9 cellular contexts compared by ENCODE assay signal in genomic region chr16:9095171-9095570, GRCh38. TPM values are rescaled to one million over a fixed set of nuclear protein-coding genes. Genes with fewer than 3 reads are reported as not detected.
DNase-seq lines count a peak whose midpoint lies in the region; ATAC-seq and TF ChIP-seq lines count a peak whose summit lies in the region.
"Had no signal": no experiment of that assay in that cellular context is flagged by ENCODE, and none has a peak within 500 bp of the region (broad histone marks: within the 10 kb centered on the region; RNA-seq: fewer than 3 reads in every experiment).

No MANE protein-coding gene starts in this region.

- H3K4me1 Mint-ChIP-seq in activated naive CD4-positive, alpha-beta T cell treated with anti-CD3 and anti-CD28 coated beads for 36 hours (ENCODE audit: low read depth): peaks cover 60% of the 10 kb centered on the region
- H3K4me1 Mint-ChIP-seq in activated naive CD8-positive, alpha-beta T cell (ENCODE audit: low read depth): peaks cover 59% of the 10 kb centered on the region

- H3K27ac Mint-ChIP-seq in activated naive CD4-positive, alpha-beta T cell treated with anti-CD3 and anti-CD28 coated beads for 36 hours: no peak overlapping the region
- H3K27ac Mint-ChIP-seq in activated naive CD8-positive, alpha-beta T cell: peak overlapping the region; percentile 52

- H3K27me3 ChIP-seq in iPS-20b (ENCODE audit: insufficient read depth, low read length) (no peaks in the 10 kb centered on the region), suprapubic skin (no peaks in the 10 kb centered on the region), SJCRH30 (no peaks in the 10 kb centered on the region)

- H3K27ac ChIP-seq in iPS-20b (ENCODE audit: low read length) (no peak overlapping the region), suprapubic skin (no peak overlapping the region), SJCRH30 (no peak overlapping the region)

- H3K9me3 ChIP-seq in iPS-20b (ENCODE audit: insufficient read depth, low read depth, low read length) (no peaks in the 10 kb centered on the region), suprapubic skin (no peaks in the 10 kb centered on the region), SJCRH30 (replicated peaks) (no peaks in the 10 kb centered on the region)

- WGBS in suprapubic skin: 0% methylated on average over 1 of the region's 1 CpG

- intact Hi-C loops in activated naive CD4-positive, alpha-beta T cell treated with anti-CD3 and anti-CD28 coated beads for 36 hours (cut with micrococcal nuclease): loop anchor here (2.0 kb wide), 1 partner anchor 14 kb away; no protein-coding TSS in a partner anchor

- H3K4me1 ChIP-seq in iPS-20b (ENCODE audit: insufficient read depth, low read length) (peaks cover 11% of the 10 kb centered on the region), suprapubic skin (peaks cover 79% of the 10 kb centered on the region), SJCRH30 (peaks cover 12% of the 10 kb centered on the region)

- ATAC-seq in HG02610 (IDR thresholded peaks at IDR 0.05; ENCODE audit: unreplicated experiment): no peak

- H3K4me3 ChIP-seq in iPS-20b (ENCODE audit: low read length) (peak overlapping the region; percentile 98), suprapubic skin (peak overlapping the region; percentile 75), SJCRH30 (no peak overlapping the region)

- H3K27me3 Mint-ChIP-seq in activated naive CD4-positive, alpha-beta T cell treated with anti-CD3 and anti-CD28 coated beads for 36 hours (ENCODE audit: low read depth): no peaks in the 10 kb centered on the region
- H3K27me3 Mint-ChIP-seq in activated naive CD8-positive, alpha-beta T cell: no peaks in the 10 kb centered on the region

- H3K4me3 Mint-ChIP-seq in activated naive CD4-positive, alpha-beta T cell treated with anti-CD3 and anti-CD28 coated beads for 36 hours: peak overlapping the region; percentile 72
- peak overlapping the region; percentile 94 for H3K4me3 Mint-ChIP-seq in activated naive CD8-positive, alpha-beta T cell

- no peak for TF ChIP-seq POLR2A in suprapubic skin (IDR thresholded peaks at IDR 0.05)

- H3K36me3 ChIP-seq in iPS-20b (ENCODE audit: insufficient read depth, low read depth, low read length) (peaks cover 71% of the 10 kb centered on the region), suprapubic skin (peaks cover 5% of the 10 kb centered on the region), SJCRH30 (peaks cover 64% of the 10 kb centered on the region)

- H3K36me3 Mint-ChIP-seq in activated naive CD4-positive, alpha-beta T cell treated with anti-CD3 and anti-CD28 coated beads for 36 hours (ENCODE audit: low read depth): peaks cover 55% of the 10 kb centered on the region
- peaks cover 23% of the 10 kb centered on the region for H3K36me3 Mint-ChIP-seq in activated naive CD8-positive, alpha-beta T cell

- DNase-seq in activated naive CD4-positive, alpha-beta T cell treated with anti-CD3 and anti-CD28 coated beads for 36 hours: no peak
- DNase-seq in activated naive CD4-positive, alpha-beta T cell (lab: John Stamatoyannopoulos, UW): no peak
- DNase-seq in suprapubic skin (ENCODE audit: low spot score in 2 of 2): no peak
- no peak for DNase-seq in SJCRH30
- DNase-seq in NCI-H526 treated with DMSO at 0.1 percent for 48 hours (lab: John Stamatoyannopoulos, UW): no peak
- DNase-seq: NCI-H510A treated with DMSO at 0.1 percent for 48 hours had no signal

- CTCF ChIA-PET in activated naive CD4-positive, alpha-beta T cell treated with anti-CD3 and anti-CD28 coated beads for 36 hours (lab: Charles Lee): interaction anchor here (0.7 kb wide), 1 partner anchor 439 kb away, joined by 3 read pairs; no protein-coding TSS in a partner anchor

- no peak for TF ChIP-seq EP300 in suprapubic skin (IDR thresholded peaks at IDR 0.05)

- H3K9me3 Mint-ChIP-seq in activated naive CD4-positive, alpha-beta T cell treated with anti-CD3 and anti-CD28 coated beads for 36 hours: no peaks in the 10 kb centered on the region
- no peaks in the 10 kb centered on the region for H3K9me3 Mint-ChIP-seq in activated naive CD8-positive, alpha-beta T cell (ENCODE audit: low read depth)

- H3K9ac ChIP-seq in iPS-20b (ENCODE audit: low read depth, low read length): peak overlapping the region; percentile 56; the same call in 1 of the 2 replicates

- no peak for TF ChIP-seq CTCF in suprapubic skin (IDR thresholded peaks at IDR 0.05)

RNA-seq across cellular contexts. Expression of gene HAPSTR1, which starts 3.7 kb away (rescaled TPM):
- total RNA-seq in activated naive CD4-positive, alpha-beta T cell treated with anti-CD3 and anti-CD28 coated beads for 36 hours: 10 to 100 TPM; 41.2 to 42.6 TPM
- 10 to 100 TPM; 40.4 to 52.7 (median 47.4) TPM for total RNA-seq in suprapubic skin
- total RNA-seq in SJCRH30 (2014; rRNA removed; shearing (Covaris generic)): 52.5 and 59.3 TPM in 2 replicates
